ENCODE assay signal across 8 cellular contexts in the genomic region with DNA sequence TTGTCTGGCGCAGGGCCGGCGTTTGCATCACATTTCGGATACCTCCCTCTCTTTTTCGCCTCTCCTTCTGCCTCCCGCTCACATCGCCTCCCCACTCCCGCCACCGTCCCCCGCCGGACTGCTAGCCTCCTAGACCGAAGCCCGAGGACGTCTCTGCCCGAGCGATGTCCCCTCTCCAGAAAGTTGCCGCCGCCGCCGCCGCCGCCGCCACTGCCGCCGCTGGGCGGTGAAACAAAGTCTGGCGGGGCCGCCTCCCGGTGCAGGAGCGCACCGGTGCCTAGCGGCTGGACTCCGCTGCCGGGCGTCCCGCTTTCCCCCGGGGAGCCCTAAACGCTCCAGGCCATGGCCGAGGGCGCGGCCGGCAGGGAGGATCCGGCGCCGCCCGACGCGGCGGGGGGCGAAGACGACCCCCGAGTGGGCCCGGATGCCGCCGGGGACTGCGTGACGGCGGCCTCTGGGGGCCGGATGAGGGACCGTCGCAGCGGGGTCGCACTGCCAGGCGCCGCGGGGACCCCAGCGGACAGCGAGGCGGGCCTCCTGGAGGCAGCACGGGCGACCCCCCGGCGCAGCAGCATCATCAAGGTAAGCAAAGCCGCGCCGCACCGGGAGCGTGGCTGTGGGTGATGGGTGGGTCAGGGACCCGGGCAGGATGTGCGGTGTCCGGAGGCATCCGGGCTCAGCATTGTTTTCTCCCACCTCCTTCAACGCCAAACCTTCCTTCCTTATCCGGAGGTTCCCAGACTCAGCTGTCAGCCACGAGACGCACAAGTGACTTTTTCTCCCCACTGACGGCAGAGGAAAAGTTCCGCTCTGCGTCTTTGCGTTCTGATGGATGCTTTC. TPM values are rescaled to one million over a fixed set of nuclear protein-coding genes. Genes with fewer than 3 reads are reported as not detected.
DNase-seq lines count a peak whose midpoint lies in the region; ATAC-seq and TF ChIP-seq lines count a peak whose summit lies in the region.

No MANE protein-coding gene starts in this region.

- DNase-seq in AG04450 (ENCODE audit: low read depth, low spot score): no peak
- DNase-seq in activated CD4-positive, alpha-beta T cell treated with anti-CD3 and anti-CD28 coated beads, Interleukin-2, amount 10 ng/mL, durations not matched to agents 24 days and 14 days: peak; percentile 83
- peak; percentile 24 for DNase-seq in effector CD4-positive, alpha-beta T cell
- peak in 1 of 2 experiments; percentile 26 for DNase-seq in mesothelial cell of epicardium (ENCODE audit: low spot score in 2 of 2, unreplicated experiment in 2 of 2)
- no peak for DNase-seq in kidney glomerular epithelial cell (lab: John Stamatoyannopoulos, UW)

- POLR2A ChIA-PET in AG04450 (lab: Yijun Ruan, JAX): interaction anchor here (0.6 kb wide), 1 partner anchor 104 kb away, joined by 3 read pairs; no protein-coding TSS in a partner anchor

- TF ChIP-seq CTCF in AG04450 (IDR thresholded peaks at IDR 0.05; ENCODE audit: low read depth, low read length) (no peak), mesothelial cell of epicardium (IDR thresholded peaks at IDR 0.05; ENCODE audit: unreplicated experiment) (no peak)

- CTCF ChIA-PET in AG04450 (lab: Charles Lee): interaction anchor here (1.8 to 2.7 kb wide), 3 partner anchors 8 to 492 kb away, joined by 8 to 22 read pairs (median 14); no protein-coding TSS in a partner anchor

- H3K4me1 Mint-ChIP-seq in activated CD4-positive, alpha-beta T cell treated with anti-CD3 and anti-CD28 coated beads, Interleukin-2, amount 10 ng/mL, durations not matched to agents 24 days and 14 days: peaks cover 27% of the 10 kb centered on the region
- peaks cover 11% of the 10 kb centered on the region for H3K4me1 Mint-ChIP-seq in mesothelial cell of epicardium

- no peaks in the 10 kb centered on the region; the same call in 1 of the 2 replicates for H3K9me3 ChIP-seq in AG04450 (ENCODE audit: control insufficient read depth, insufficient read depth, low read length)

- ATAC-seq in GM18909 (IDR thresholded peaks at IDR 0.05; ENCODE audit: poor library complexity, unreplicated experiment) (peak; percentile 37), HG03175 (IDR thresholded peaks at IDR 0.05; ENCODE audit: unreplicated experiment) (peak; percentile 37)

- no peaks in the 10 kb centered on the region for H3K9me3 Mint-ChIP-seq in activated CD4-positive, alpha-beta T cell treated with anti-CD3 and anti-CD28 coated beads, Interleukin-2, amount 10 ng/mL, durations not matched to agents 24 days and 14 days
- H3K9me3 Mint-ChIP-seq in mesothelial cell of epicardium: no peaks in the 10 kb centered on the region

- no peaks in the 10 kb centered on the region for H3K36me3 Mint-ChIP-seq in activated CD4-positive, alpha-beta T cell treated with anti-CD3 and anti-CD28 coated beads, Interleukin-2, amount 10 ng/mL, durations not matched to agents 24 days and 14 days (ENCODE audit: low read depth)
- no peaks in the 10 kb centered on the region for H3K36me3 Mint-ChIP-seq in mesothelial cell of epicardium

- H3K27me3 Mint-ChIP-seq in activated CD4-positive, alpha-beta T cell treated with anti-CD3 and anti-CD28 coated beads, Interleukin-2, amount 10 ng/mL, durations not matched to agents 24 days and 14 days: peaks cover 37% of the 10 kb centered on the region
- H3K27me3 Mint-ChIP-seq in mesothelial cell of epicardium (ENCODE audit: low read depth): peaks cover 73% of the 10 kb centered on the region

- peak overlapping the region; percentile 45 for H3K27ac Mint-ChIP-seq in activated CD4-positive, alpha-beta T cell treated with anti-CD3 and anti-CD28 coated beads, Interleukin-2, amount 10 ng/mL, durations not matched to agents 24 days and 14 days
- no peak overlapping the region for H3K27ac Mint-ChIP-seq in mesothelial cell of epicardium

- H3K27ac ChIP-seq in AG04450 (ENCODE audit: low read depth, low read length): no peak overlapping the region
- H3K27ac ChIP-seq in temporal lobe (ENCODE audit: low read depth, low read length): peak overlapping the region; percentile 83

- peaks cover 13% of the 10 kb centered on the region for H3K27me3 ChIP-seq in AG04450 (ENCODE audit: control insufficient read depth, insufficient read depth, low read length)

- intact Hi-C loops in activated CD4-positive, alpha-beta T cell treated with anti-CD3 and anti-CD28 coated beads, Interleukin-2, amount 10 ng/mL, durations not matched to agents 24 days and 14 days (cut with micrococcal nuclease): loop anchor here (1.0 to 5.0 kb wide), 5 partner anchors 34 to 240 kb away; no protein-coding TSS in a partner anchor

- H3K4me3 Mint-ChIP-seq in activated CD4-positive, alpha-beta T cell treated with anti-CD3 and anti-CD28 coated beads, Interleukin-2, amount 10 ng/mL, durations not matched to agents 24 days and 14 days: peak overlapping the region; percentile 92
- peak overlapping the region; percentile 85 for H3K4me3 Mint-ChIP-seq in mesothelial cell of epicardium

- H3K4me3 ChIP-seq in AG04450 (ENCODE audit: low read depth, low read length): peak overlapping the region; percentile 66

RNA-seq across cellular contexts. Expression of gene PLCL1, which starts 0.6 kb away (rescaled TPM):
- polyA plus RNA-seq in AG04450 (2011; rRNA removed): 0.22 and 0.43 TPM in 2 replicates
- 0.28 and 0.39 TPM in 2 replicates for polyA minus RNA-seq in AG04450 (2011; rRNA and poly(A)+ RNA removed)
- total RNA-seq in activated CD4-positive, alpha-beta T cell treated with anti-CD3 and anti-CD28 coated beads, Interleukin-2, amount 10 ng/mL, durations not matched to agents 24 days and 14 days: 0.45 and 0.63 TPM in 2 replicates
- total RNA-seq in mesothelial cell of epicardium: 2.0 to 2.8 TPM (median 2.7 TPM) in 3 replicates
- total RNA-seq in temporal lobe: 28.5 TPM

RNA-seq across cellular contexts. Expression of gene BOLL, which starts 19.9 kb away (rescaled TPM):
- not detected in 2 replicates for polyA plus RNA-seq in AG04450 (2011; rRNA removed)
- polyA minus RNA-seq in AG04450 (2011; rRNA and poly(A)+ RNA removed): not detected in 2 replicates
- not detected in 2 replicates for total RNA-seq in activated CD4-positive, alpha-beta T cell treated with anti-CD3 and anti-CD28 coated beads, Interleukin-2, amount 10 ng/mL, durations not matched to agents 24 days and 14 days
- total RNA-seq in mesothelial cell of epicardium (not detected in 3 replicates), temporal lobe (not detected)

Comparison
In these comparisons a context has a peak if more than half of its experiments do, and no peak if none do; other contexts are left out.
1. DNase-seq: peak in activated CD4-positive, alpha-beta T cell treated with anti-CD3 and anti-CD28 coated beads, Interleukin-2, amount 10 ng/mL, durations not matched to agents 24 days and 14 days (single experiment) and effector CD4-positive, alpha-beta T cell (single experiment); none in AG04450 (single experiment) and kidney glomerular epithelial cell (single experiment).